ENCODE assay signal across 24 cellular contexts in the genomic region with DNA sequence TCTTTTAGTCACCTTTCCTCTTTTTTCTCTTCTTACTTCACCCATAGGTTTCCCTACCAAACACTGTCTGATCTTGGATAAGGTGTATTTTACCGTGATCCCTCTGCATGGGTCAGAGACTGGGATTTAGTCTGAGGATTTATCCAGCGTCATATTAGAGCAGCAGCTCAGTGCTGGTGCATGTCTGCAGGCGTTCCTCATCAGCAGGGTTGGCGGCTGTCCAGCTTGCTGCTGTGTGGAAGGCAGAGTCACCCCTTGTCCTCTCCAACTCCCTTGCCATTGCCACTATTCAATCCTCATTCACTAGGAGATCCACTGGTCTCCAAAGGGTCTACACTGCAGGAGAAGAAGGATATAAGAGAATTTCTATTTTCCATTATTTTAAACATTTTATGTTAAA. TPM values are rescaled to one million over a fixed set of nuclear protein-coding genes. Genes with fewer than 3 reads are reported as not detected.
DNase-seq lines count a peak whose midpoint lies in the region; ATAC-seq and TF ChIP-seq lines count a peak whose summit lies in the region.
"Had no signal": no experiment of that assay in that cellular context is flagged by ENCODE, and none has a peak within 500 bp of the region (broad histone marks: within the 10 kb centered on the region; RNA-seq: fewer than 3 reads in every experiment).

No MANE protein-coding gene starts in this region.

- intact Hi-C loops in Right ventricle myocardium inferior (cut with DNase I): no loop called here

- H3K4me3 Mint-ChIP-seq in activated naive CD8-positive, alpha-beta T cell treated with anti-CD3 and anti-CD28 coated beads, Interleukin-2, amount 50 U/mL, for 24 hours: no peak overlapping the region
- H3K4me3 Mint-ChIP-seq in stimulated activated memory B cell treated with anti-CD40 and anti-IgM and Interleukin-4, amounts not matched to agents 10 μg/mL and 1 μg/mL and 100 μg/mL, for 72 hours: no peak overlapping the region
- H3K4me3 Mint-ChIP-seq: activated CD4-positive, alpha-beta memory T cell treated with anti-CD3 and anti-CD28 coated beads, Interleukin-2, amount 10 ng/mL, durations not matched to agents 7 days and 5 days; CD4-positive, alpha-beta memory T cell; IgD-negative memory B cell; neural crest cell; T-cell had no signal

- ATAC-seq in Right ventricle myocardium inferior (peak; percentile 50), GM18873 (IDR thresholded peaks at IDR 0.05; ENCODE audit: low FRiP score, unreplicated experiment) (no peak)
- ATAC-seq in activated naive CD8-positive, alpha-beta T cell treated with anti-CD3 and anti-CD28 coated beads, Interleukin-2, amount 50 U/mL, for 24 hours: no peak
- no peak for ATAC-seq in stimulated activated memory B cell treated with anti-CD40 and anti-IgM and Interleukin-4, amounts not matched to agents 10 μg/mL and 1 μg/mL and 100 μg/mL, for 72 hours
- ATAC-seq: T-cell had no signal

- H3K36me3 ChIP-seq in right atrium auricular region: no peaks in the 10 kb centered on the region
- H3K36me3 ChIP-seq: ascending aorta had no signal

- H3K27ac ChIP-seq in right atrium auricular region: no peak overlapping the region
- H3K27ac ChIP-seq: ascending aorta, HL-60 had no signal

- no peak overlapping the region for H3K27ac Mint-ChIP-seq in activated naive CD8-positive, alpha-beta T cell treated with anti-CD3 and anti-CD28 coated beads, Interleukin-2, amount 50 U/mL, for 24 hours
- no peak overlapping the region for H3K27ac Mint-ChIP-seq in stimulated activated memory B cell treated with anti-CD40 and anti-IgM and Interleukin-4, amounts not matched to agents 10 μg/mL and 1 μg/mL and 100 μg/mL, for 72 hours
- H3K27ac Mint-ChIP-seq: activated CD4-positive, alpha-beta memory T cell treated with anti-CD3 and anti-CD28 coated beads, Interleukin-2, amount 10 ng/mL, durations not matched to agents 7 days and 5 days; CD4-positive, alpha-beta memory T cell; IgD-negative memory B cell; T-cell had no signal

- H3K36me3 Mint-ChIP-seq in activated naive CD8-positive, alpha-beta T cell treated with anti-CD3 and anti-CD28 coated beads, Interleukin-2, amount 50 U/mL, for 24 hours (ENCODE audit: low read depth): no peaks in the 10 kb centered on the region
- no peaks in the 10 kb centered on the region for H3K36me3 Mint-ChIP-seq in stimulated activated memory B cell treated with anti-CD40 and anti-IgM and Interleukin-4, amounts not matched to agents 10 μg/mL and 1 μg/mL and 100 μg/mL, for 72 hours
- H3K36me3 Mint-ChIP-seq: CD4-positive, alpha-beta memory T cell; IgD-negative memory B cell; T-cell had no signal

- peak; percentile 86 for DNase-seq in Right ventricle myocardium inferior (ENCODE audit: missing footprints)
- no peak for DNase-seq in right atrium auricular region (ENCODE audit: low spot score)
- peak; percentile 44 for DNase-seq in NCI-H82 treated with DMSO at 0.1 percent for 48 hours (lab: John Stamatoyannopoulos, UW; ENCODE audit: unreplicated experiment)
- DNase-seq in foreskin melanocyte: peak; percentile 49
- no peak for DNase-seq in activated naive CD8-positive, alpha-beta T cell treated with anti-CD3 and anti-CD28 coated beads, Interleukin-2, amount 50 U/mL, for 24 hours
- no peak for DNase-seq in GF-D8 (lab: John Stamatoyannopoulos, UW)
- DNase-seq: activated CD4-positive, alpha-beta memory T cell treated with anti-CD3 and anti-CD28 coated beads, Interleukin-2, amount 10 ng/mL, durations not matched to agents 7 days and 5 days; activated naive CD4-positive, alpha-beta T cell treated with Interleukin-2 at 50 U/mL for 16 hours; activated T-cell treated with anti-CD3 and anti-CD28 coated beads, Interleukin-2, amount 50 U/mL, for 1 hour; CD4-positive, alpha-beta memory T cell; midbrain; MV-4-11; NK-92 treated with Interleukin-12 subunit alpha and Interleukin-12 subunit beta, amount 100 ng/mL, for 24 hours; RPMI8226; stimulated activated naive CD4-positive, alpha-beta T cell; T-cell; trophoblast cell had no signal

- no peaks in the 10 kb centered on the region for H3K9me3 ChIP-seq in right atrium auricular region
- H3K9me3 ChIP-seq: ascending aorta had no signal

- no peak for TF ChIP-seq CTCF in right atrium auricular region (IDR thresholded peaks at IDR 0.05)

- H3K27me3 ChIP-seq in right atrium auricular region: no peaks in the 10 kb centered on the region
- H3K27me3 ChIP-seq: ascending aorta had no signal

- no peaks in the 10 kb centered on the region for H3K4me1 ChIP-seq in right atrium auricular region
- H3K4me1 ChIP-seq: ascending aorta had no signal

- H3K9me3 Mint-ChIP-seq in activated naive CD8-positive, alpha-beta T cell treated with anti-CD3 and anti-CD28 coated beads, Interleukin-2, amount 50 U/mL, for 24 hours: no peaks in the 10 kb centered on the region
- no peaks in the 10 kb centered on the region for H3K9me3 Mint-ChIP-seq in stimulated activated memory B cell treated with anti-CD40 and anti-IgM and Interleukin-4, amounts not matched to agents 10 μg/mL and 1 μg/mL and 100 μg/mL, for 72 hours
- H3K9me3 Mint-ChIP-seq: activated CD4-positive, alpha-beta memory T cell treated with anti-CD3 and anti-CD28 coated beads, Interleukin-2, amount 10 ng/mL, durations not matched to agents 7 days and 5 days; CD4-positive, alpha-beta memory T cell; T-cell had no signal

- peaks cover 15% of the 10 kb centered on the region for H3K27me3 Mint-ChIP-seq in activated naive CD8-positive, alpha-beta T cell treated with anti-CD3 and anti-CD28 coated beads, Interleukin-2, amount 50 U/mL, for 24 hours
- peaks cover 19% of the 10 kb centered on the region for H3K27me3 Mint-ChIP-seq in stimulated activated memory B cell treated with anti-CD40 and anti-IgM and Interleukin-4, amounts not matched to agents 10 μg/mL and 1 μg/mL and 100 μg/mL, for 72 hours
- H3K27me3 Mint-ChIP-seq: IgD-negative memory B cell had no signal

- H3K4me3 ChIP-seq in right atrium auricular region: no peak overlapping the region
- H3K4me3 ChIP-seq: ascending aorta had no signal

- H3K4me1 Mint-ChIP-seq in activated naive CD8-positive, alpha-beta T cell treated with anti-CD3 and anti-CD28 coated beads, Interleukin-2, amount 50 U/mL, for 24 hours: peaks cover 24% of the 10 kb centered on the region
- H3K4me1 Mint-ChIP-seq in stimulated activated memory B cell treated with anti-CD40 and anti-IgM and Interleukin-4, amounts not matched to agents 10 μg/mL and 1 μg/mL and 100 μg/mL, for 72 hours: peaks cover 6% of the 10 kb centered on the region
- H3K4me1 Mint-ChIP-seq: activated CD4-positive, alpha-beta memory T cell treated with anti-CD3 and anti-CD28 coated beads, Interleukin-2, amount 10 ng/mL, durations not matched to agents 7 days and 5 days; CD4-positive, alpha-beta memory T cell; IgD-negative memory B cell; T-cell had no signal

RNA-seq across cellular contexts. Expression of gene FAM78B, which starts 7.3 kb away (rescaled TPM):
- 3.4 TPM for total RNA-seq in Right ventricle myocardium inferior
- 1 to 10 TPM; 1.8 to 2.9 TPM for total RNA-seq in right atrium auricular region
- total RNA-seq: ascending aorta, fibroblast of villous mesenchyme had no signal

Comparison
In these comparisons a context has a peak if more than half of its experiments do, and no peak if none do; other contexts are left out.
1. DNase-seq: peak in Right ventricle myocardium inferior (single experiment), NCI-H82 treated with DMSO at 0.1 percent for 48 hours (single experiment) and foreskin melanocyte (single experiment); none in right atrium auricular region (single experiment), activated naive CD8-positive, alpha-beta T cell treated with anti-CD3 and anti-CD28 coated beads, Interleukin-2, amount 50 U/mL, for 24 hours (single experiment) and GF-D8 (single experiment).